1 cellular context compared by ENCODE assay signal in the genomic region with DNA sequence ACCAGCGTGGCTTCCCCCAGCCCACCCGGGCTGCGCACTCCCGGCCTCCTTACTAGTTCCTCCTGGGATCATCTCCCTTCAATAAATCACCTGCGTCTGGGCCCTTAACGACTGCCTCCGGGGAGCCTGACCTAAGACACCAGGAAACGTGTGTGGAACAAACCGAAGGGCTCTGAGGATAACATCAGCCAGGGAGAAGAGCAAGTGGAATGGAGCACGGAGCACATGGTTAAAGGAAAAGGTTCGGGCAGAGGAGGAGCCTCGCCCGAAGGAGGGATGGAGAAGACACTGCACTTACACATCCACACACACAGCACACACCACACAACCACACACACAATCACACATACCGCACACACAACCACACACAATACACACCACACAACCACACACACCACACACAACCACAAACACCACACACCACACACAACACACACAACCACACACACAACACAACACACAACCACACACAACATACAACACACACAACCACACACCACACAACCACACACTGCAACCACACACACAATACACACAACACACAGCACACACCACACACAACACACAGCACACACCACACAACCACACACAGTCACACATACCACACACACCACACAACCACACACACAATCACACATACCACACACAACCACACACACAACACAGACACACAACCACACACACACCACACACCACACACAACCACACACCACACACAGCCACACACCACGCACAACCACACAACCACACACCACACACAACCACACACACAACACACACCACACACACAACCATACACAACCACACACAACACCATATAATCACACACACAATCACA.
TF ChIP-seq lines count a peak whose summit lies in the region.

No MANE protein-coding gene starts in this region.

TF ChIP-seq in HepG2, 621 proteins besides CTCF, POLR2A, EP300 and RAD21 (continued from another document):
- TF ChIP-seq ZNF276 (CRISPR knock-in tag; IDR thresholded peaks at IDR 0.05; ENCODE audit: low read depth) = no peak
- no peak for TF ChIP-seq ZMAT5 (CRISPR knock-in tag; IDR thresholded peaks at IDR 0.05; ENCODE audit: borderline replicate concordance, low read depth)
- no peak for TF ChIP-seq ZNF510 (CRISPR knock-in tag; IDR thresholded peaks at IDR 0.05; ENCODE audit: low read depth)
- no peak for TF ChIP-seq RELA (CRISPR knock-in tag; IDR thresholded peaks at IDR 0.05)
- 0 out of 2 replicates have a peak, but pooled peaks have one; percentile 30 for TF ChIP-seq ZNF672 (CRISPR knock-in tag; IDR thresholded peaks at IDR 0.05)
- TF ChIP-seq IRF1 (CRISPR knock-in tag; IDR thresholded peaks at IDR 0.05; ENCODE audit: low read depth) = no peak
- TF ChIP-seq MAF1 (CRISPR knock-in tag; IDR thresholded peaks at IDR 0.05; ENCODE audit: borderline replicate concordance) = no peak
- no peak for TF ChIP-seq HOXA9 (CRISPR knock-in tag; IDR thresholded peaks at IDR 0.05; ENCODE audit: borderline replicate concordance)
- no peak for TF ChIP-seq NR2C2 (CRISPR knock-in tag; IDR thresholded peaks at IDR 0.05; ENCODE audit: borderline replicate concordance)
- TF ChIP-seq, protein P1, sequence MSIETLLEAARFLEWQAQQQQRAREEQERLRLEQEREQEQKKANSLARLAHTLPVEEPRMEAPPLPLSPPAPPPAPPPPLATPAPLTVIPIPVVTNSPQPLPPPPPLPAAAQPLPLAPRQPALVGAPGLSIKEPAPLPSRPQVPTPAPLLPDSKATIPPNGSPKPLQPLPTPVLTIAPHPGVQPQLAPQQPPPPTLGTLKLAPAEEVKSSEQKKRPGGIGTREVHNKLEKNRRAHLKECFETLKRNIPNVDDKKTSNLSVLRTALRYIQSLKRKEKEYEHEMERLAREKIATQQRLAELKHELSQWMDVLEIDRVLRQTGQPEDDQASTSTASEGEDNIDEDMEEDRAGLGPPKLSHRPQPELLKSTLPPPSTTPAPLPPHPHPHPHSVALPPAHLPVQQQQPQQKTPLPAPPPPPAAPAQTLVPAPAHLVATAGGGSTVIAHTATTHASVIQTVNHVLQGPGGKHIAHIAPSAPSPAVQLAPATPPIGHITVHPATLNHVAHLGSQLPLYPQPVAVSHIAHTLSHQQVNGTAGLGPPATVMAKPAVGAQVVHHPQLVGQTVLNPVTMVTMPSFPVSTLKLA (IDR thresholded peaks at IDR 0.05) = peak; percentile 55
- TF ChIP-seq PAWR (CRISPR knock-in tag; IDR thresholded peaks at IDR 0.05; ENCODE audit: borderline replicate concordance) = no peak
- TF ChIP-seq SOX5 (CRISPR knock-in tag; IDR thresholded peaks at IDR 0.05; ENCODE audit: borderline replicate concordance) = no peak
- TF ChIP-seq HNRNPL (IDR thresholded peaks at IDR 0.05; ENCODE audit: low read depth, low read length) = 0 out of 2 replicates have a peak, but pooled peaks have one; percentile 13
- TF ChIP-seq, protein P2, sequence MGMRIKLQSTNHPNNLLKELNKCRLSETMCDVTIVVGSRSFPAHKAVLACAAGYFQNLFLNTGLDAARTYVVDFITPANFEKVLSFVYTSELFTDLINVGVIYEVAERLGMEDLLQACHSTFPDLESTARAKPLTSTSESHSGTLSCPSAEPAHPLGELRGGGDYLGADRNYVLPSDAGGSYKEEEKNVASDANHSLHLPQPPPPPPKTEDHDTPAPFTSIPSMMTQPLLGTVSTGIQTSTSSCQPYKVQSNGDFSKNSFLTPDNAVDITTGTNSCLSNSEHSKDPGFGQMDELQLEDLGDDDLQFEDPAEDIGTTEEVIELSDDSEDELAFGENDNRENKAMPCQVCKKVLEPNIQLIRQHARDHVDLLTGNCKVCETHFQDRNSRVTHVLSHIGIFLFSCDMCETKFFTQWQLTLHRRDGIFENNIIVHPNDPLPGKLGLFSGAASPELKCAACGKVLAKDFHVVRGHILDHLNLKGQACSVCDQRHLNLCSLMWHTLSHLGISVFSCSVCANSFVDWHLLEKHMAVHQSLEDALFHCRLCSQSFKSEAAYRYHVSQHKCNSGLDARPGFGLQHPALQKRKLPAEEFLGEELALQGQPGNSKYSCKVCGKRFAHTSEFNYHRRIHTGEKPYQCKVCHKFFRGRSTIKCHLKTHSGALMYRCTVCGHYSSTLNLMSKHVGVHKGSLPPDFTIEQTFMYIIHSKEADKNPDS (CRISPR knock-in tag; IDR thresholded peaks at IDR 0.05) = no peak
- TF ChIP-seq ADNP (CRISPR knock-in tag; IDR thresholded peaks at IDR 0.05) = peak; percentile 26; the same call in 1 of the 2 replicates
- no peak for TF ChIP-seq MED13 (CRISPR knock-in tag; IDR thresholded peaks at IDR 0.05)
- no peak for TF ChIP-seq FOXJ3 (CRISPR knock-in tag; IDR thresholded peaks at IDR 0.05; ENCODE audit: borderline replicate concordance)
- TF ChIP-seq HNF4A (CRISPR knock-in tag; IDR thresholded peaks at IDR 0.05) = no peak
- no peak for TF ChIP-seq ZNF281 (CRISPR knock-in tag; IDR thresholded peaks at IDR 0.05; ENCODE audit: borderline replicate concordance)
- TF ChIP-seq, protein P3, sequence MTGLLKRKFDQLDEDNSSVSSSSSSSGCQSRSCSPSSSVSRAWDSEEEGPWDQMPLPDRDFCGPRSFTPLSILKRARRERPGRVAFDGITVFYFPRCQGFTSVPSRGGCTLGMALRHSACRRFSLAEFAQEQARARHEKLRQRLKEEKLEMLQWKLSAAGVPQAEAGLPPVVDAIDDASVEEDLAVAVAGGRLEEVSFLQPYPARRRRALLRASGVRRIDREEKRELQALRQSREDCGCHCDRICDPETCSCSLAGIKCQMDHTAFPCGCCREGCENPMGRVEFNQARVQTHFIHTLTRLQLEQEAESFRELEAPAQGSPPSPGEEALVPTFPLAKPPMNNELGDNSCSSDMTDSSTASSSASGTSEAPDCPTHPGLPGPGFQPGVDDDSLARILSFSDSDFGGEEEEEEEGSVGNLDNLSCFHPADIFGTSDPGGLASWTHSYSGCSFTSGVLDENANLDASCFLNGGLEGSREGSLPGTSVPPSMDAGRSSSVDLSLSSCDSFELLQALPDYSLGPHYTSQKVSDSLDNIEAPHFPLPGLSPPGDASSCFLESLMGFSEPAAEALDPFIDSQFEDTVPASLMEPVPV (CRISPR knock-in tag; IDR thresholded peaks at IDR 0.05) = no peak
